In the genomic region with DNA sequence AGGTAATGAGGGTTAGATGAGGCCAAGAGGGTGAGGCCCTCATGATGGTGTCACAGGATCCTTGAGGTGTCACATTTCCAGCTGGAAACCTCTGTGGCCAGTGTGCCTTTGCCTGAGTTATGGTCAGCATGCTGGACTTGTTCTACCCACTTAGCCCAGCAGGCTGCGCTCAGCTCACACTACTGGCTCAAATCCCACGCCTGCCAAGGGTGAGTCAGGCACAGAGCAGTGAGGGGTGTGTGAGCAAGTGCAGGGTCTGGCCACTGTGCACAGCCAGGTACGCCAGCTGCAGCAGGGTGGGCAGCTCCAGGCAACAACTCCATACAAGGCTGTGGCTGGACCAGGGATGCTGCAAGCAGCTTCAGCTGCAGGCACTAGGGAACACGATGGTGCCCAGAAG, we compare ENCODE assay signal across 1 cellular context.
TF ChIP-seq lines count a peak whose summit lies in the region.

No MANE protein-coding gene starts in this region.

TF ChIP-seq in HepG2, 621 proteins besides CTCF, POLR2A, EP300 and RAD21 (continued from another document):
- no peak for TF ChIP-seq CREB1 (IDR thresholded peaks at IDR 0.05)
- no peak for TF ChIP-seq CREB1 (CRISPR knock-in tag; IDR thresholded peaks at IDR 0.05)
- 0 out of 2 replicates have a peak, but pooled peaks have one; percentile 38 for TF ChIP-seq ZNF605 (CRISPR knock-in tag; IDR thresholded peaks at IDR 0.05)
- no peak for TF ChIP-seq ZNF138 (CRISPR knock-in tag; IDR thresholded peaks at IDR 0.05; ENCODE audit: low read depth)
- TF ChIP-seq ZNF333 (CRISPR knock-in tag; IDR thresholded peaks at IDR 0.05; ENCODE audit: borderline replicate concordance), result no peak
- no peak for TF ChIP-seq ZNF329 (CRISPR knock-in tag; IDR thresholded peaks at IDR 0.05; ENCODE audit: low read depth)
- TF ChIP-seq FOSL2 (CRISPR knock-in tag; IDR thresholded peaks at IDR 0.05), result peak; percentile 73
- TF ChIP-seq KDM5B (CRISPR knock-in tag; IDR thresholded peaks at IDR 0.05; ENCODE audit: borderline replicate concordance), result peak; percentile 29; the same call in 1 of the 2 replicates
- TF ChIP-seq, protein P1, sequence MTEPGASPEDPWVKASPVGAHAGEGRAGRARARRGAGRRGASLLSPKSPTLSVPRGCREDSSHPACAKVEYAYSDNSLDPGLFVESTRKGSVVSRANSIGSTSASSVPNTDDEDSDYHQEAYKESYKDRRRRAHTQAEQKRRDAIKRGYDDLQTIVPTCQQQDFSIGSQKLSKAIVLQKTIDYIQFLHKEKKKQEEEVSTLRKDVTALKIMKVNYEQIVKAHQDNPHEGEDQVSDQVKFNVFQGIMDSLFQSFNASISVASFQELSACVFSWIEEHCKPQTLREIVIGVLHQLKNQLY (CRISPR knock-in tag; IDR thresholded peaks at IDR 0.05), result no peak
- TF ChIP-seq ZNF44 (CRISPR knock-in tag; IDR thresholded peaks at IDR 0.05), result no peak
- no peak for TF ChIP-seq GLI4 (CRISPR knock-in tag; IDR thresholded peaks at IDR 0.05; ENCODE audit: borderline replicate concordance)
- TF ChIP-seq, protein P2, sequence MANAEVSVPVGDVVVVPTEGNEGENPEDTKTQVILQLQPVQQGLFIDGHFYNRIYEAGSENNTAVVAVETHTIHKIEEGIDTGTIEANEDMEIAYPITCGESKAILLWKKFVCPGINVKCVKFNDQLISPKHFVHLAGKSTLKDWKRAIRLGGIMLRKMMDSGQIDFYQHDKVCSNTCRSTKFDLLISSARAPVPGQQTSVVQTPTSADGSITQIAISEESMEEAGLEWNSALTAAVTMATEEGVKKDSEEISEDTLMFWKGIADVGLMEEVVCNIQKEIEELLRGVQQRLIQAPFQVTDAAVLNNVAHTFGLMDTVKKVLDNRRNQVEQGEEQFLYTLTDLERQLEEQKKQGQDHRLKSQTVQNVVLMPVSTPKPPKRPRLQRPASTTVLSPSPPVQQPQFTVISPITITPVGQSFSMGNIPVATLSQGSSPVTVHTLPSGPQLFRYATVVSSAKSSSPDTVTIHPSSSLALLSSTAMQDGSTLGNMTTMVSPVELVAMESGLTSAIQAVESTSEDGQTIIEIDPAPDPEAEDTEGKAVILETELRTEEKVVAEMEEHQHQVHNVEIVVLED (CRISPR knock-in tag; IDR thresholded peaks at IDR 0.05; ENCODE audit: borderline replicate concordance), result no peak
- TF ChIP-seq, protein P3, sequence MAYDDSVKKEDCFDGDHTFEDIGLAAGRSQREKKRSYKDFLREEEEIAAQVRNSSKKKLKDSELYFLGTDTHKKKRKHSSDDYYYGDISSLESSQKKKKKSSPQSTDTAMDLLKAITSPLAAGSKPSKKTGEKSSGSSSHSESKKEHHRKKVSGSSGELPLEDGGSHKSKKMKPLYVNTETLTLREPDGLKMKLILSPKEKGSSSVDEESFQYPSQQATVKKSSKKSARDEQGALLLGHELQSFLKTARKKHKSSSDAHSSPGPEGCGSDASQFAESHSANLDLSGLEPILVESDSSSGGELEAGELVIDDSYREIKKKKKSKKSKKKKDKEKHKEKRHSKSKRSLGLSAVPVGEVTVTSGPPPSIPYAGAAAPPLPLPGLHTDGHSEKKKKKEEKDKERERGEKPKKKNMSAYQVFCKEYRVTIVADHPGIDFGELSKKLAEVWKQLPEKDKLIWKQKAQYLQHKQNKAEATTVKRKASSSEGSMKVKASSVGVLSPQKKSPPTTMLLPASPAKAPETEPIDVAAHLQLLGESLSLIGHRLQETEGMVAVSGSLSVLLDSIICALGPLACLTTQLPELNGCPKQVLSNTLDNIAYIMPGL (CRISPR knock-in tag; IDR thresholded peaks at IDR 0.05; ENCODE audit: borderline replicate concordance in 1 of 2, low read depth in 1 of 2), result 0 out of 4 replicates have a peak, but pooled peaks of 1 of the 2 experiments have one; percentile 23
- peak; percentile 97 for TF ChIP-seq STAG1 (CRISPR knock-in tag; IDR thresholded peaks at IDR 0.05)
- no peak for TF ChIP-seq ZNF709 (CRISPR knock-in tag; IDR thresholded peaks at IDR 0.05)
- TF ChIP-seq PLRG1 (conservative IDR thresholded peaks at IDR 0.05), result no peak
- TF ChIP-seq NFATC3 (CRISPR knock-in tag; IDR thresholded peaks at IDR 0.05), result no peak
- TF ChIP-seq, protein P4, sequence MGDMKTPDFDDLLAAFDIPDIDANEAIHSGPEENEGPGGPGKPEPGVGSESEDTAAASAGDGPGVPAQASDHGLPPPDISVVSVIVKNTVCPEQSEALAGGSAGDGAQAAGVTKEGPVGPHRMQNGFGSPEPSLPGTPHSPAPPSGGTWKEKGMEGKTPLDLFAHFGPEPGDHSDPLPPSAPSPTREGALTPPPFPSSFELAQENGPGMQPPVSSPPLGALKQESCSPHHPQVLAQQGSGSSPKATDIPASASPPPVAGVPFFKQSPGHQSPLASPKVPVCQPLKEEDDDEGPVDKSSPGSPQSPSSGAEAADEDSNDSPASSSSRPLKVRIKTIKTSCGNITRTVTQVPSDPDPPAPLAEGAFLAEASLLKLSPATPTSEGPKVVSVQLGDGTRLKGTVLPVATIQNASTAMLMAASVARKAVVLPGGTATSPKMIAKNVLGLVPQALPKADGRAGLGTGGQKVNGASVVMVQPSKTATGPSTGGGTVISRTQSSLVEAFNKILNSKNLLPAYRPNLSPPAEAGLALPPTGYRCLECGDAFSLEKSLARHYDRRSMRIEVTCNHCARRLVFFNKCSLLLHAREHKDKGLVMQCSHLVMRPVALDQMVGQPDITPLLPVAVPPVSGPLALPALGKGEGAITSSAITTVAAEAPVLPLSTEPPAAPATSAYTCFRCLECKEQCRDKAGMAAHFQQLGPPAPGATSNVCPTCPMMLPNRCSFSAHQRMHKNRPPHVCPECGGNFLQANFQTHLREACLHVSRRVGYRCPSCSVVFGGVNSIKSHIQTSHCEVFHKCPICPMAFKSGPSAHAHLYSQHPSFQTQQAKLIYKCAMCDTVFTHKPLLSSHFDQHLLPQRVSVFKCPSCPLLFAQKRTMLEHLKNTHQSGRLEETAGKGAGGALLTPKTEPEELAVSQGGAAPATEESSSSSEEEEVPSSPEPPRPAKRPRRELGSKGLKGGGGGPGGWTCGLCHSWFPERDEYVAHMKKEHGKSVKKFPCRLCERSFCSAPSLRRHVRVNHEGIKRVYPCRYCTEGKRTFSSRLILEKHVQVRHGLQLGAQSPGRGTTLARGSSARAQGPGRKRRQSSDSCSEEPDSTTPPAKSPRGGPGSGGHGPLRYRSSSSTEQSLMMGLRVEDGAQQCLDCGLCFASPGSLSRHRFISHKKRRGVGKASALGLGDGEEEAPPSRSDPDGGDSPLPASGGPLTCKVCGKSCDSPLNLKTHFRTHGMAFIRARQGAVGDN (CRISPR knock-in tag; IDR thresholded peaks at IDR 0.05), result peak; percentile 20; the same call in 1 of the 2 replicates
- TF ChIP-seq, protein P5, sequence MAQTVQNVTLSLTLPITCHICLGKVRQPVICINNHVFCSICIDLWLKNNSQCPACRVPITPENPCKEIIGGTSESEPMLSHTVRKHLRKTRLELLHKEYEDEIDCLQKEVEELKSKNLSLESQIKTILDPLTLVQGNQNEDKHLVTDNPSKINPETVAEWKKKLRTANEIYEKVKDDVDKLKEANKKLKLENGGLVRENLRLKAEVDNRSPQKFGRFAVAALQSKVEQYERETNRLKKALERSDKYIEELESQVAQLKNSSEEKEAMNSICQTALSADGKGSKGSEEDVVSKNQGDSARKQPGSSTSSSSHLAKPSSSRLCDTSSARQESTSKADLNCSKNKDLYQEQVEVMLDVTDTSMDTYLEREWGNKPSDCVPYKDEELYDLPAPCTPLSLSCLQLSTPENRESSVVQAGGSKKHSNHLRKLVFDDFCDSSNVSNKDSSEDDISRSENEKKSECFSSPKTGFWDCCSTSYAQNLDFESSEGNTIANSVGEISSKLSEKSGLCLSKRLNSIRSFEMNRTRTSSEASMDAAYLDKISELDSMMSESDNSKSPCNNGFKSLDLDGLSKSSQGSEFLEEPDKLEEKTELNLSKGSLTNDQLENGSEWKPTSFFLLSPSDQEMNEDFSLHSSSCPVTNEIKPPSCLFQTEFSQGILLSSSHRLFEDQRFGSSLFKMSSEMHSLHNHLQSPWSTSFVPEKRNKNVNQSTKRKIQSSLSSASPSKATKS (CRISPR knock-in tag; IDR thresholded peaks at IDR 0.05), result no peak
- TF ChIP-seq ZNF713 (CRISPR knock-in tag; IDR thresholded peaks at IDR 0.05), result 0 out of 2 replicates have a peak, but pooled peaks have one; percentile 31
- TF ChIP-seq HMG20A (CRISPR knock-in tag; IDR thresholded peaks at IDR 0.05; ENCODE audit: borderline replicate concordance), result no peak
- TF ChIP-seq ZNF598 (CRISPR knock-in tag; IDR thresholded peaks at IDR 0.05; ENCODE audit: borderline replicate concordance), result 0 out of 2 replicates have a peak, but pooled peaks have one; percentile 62
- TF ChIP-seq ZBTB38 (CRISPR knock-in tag; IDR thresholded peaks at IDR 0.05), result no peak
- TF ChIP-seq SMAD3 (CRISPR knock-in tag; IDR thresholded peaks at IDR 0.05), result no peak
- no peak for TF ChIP-seq NFE2 (CRISPR knock-in tag; IDR thresholded peaks at IDR 0.05)
- no peak for TF ChIP-seq AHR (CRISPR knock-in tag; IDR thresholded peaks at IDR 0.05)
- 0 out of 2 replicates have a peak, but pooled peaks have one; percentile 22 for TF ChIP-seq HOXA3 (CRISPR knock-in tag; IDR thresholded peaks at IDR 0.05)
- peak; percentile 27; the same call in 1 of the 2 replicates for TF ChIP-seq NFKB2 (CRISPR knock-in tag; IDR thresholded peaks at IDR 0.05; ENCODE audit: borderline replicate concordance)
- TF ChIP-seq SMC3 (IDR thresholded peaks at IDR 0.05; ENCODE audit: low read length), result peak; percentile 81
- no peak for TF ChIP-seq HOXA5 (CRISPR knock-in tag; IDR thresholded peaks at IDR 0.05)
- TF ChIP-seq ZFP1 (CRISPR knock-in tag; IDR thresholded peaks at IDR 0.05), result no peak
- no peak for TF ChIP-seq MIXL1 (CRISPR knock-in tag; IDR thresholded peaks at IDR 0.05)
- TF ChIP-seq, protein P6, sequence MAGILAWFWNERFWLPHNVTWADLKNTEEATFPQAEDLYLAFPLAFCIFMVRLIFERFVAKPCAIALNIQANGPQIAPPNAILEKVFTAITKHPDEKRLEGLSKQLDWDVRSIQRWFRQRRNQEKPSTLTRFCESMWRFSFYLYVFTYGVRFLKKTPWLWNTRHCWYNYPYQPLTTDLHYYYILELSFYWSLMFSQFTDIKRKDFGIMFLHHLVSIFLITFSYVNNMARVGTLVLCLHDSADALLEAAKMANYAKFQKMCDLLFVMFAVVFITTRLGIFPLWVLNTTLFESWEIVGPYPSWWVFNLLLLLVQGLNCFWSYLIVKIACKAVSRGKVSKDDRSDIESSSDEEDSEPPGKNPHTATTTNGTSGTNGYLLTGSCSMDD (CRISPR knock-in tag; IDR thresholded peaks at IDR 0.05), result no peak
- TF ChIP-seq SALL1 (CRISPR knock-in tag; IDR thresholded peaks at IDR 0.05), result peak; percentile 30; the same call in 1 of the 2 replicates
- TF ChIP-seq SP4 (CRISPR knock-in tag; IDR thresholded peaks at IDR 0.05), result peak; percentile 37; the same call in 1 of the 2 replicates
